ENCODE assay signal across 8 cellular contexts in the genomic region with DNA sequence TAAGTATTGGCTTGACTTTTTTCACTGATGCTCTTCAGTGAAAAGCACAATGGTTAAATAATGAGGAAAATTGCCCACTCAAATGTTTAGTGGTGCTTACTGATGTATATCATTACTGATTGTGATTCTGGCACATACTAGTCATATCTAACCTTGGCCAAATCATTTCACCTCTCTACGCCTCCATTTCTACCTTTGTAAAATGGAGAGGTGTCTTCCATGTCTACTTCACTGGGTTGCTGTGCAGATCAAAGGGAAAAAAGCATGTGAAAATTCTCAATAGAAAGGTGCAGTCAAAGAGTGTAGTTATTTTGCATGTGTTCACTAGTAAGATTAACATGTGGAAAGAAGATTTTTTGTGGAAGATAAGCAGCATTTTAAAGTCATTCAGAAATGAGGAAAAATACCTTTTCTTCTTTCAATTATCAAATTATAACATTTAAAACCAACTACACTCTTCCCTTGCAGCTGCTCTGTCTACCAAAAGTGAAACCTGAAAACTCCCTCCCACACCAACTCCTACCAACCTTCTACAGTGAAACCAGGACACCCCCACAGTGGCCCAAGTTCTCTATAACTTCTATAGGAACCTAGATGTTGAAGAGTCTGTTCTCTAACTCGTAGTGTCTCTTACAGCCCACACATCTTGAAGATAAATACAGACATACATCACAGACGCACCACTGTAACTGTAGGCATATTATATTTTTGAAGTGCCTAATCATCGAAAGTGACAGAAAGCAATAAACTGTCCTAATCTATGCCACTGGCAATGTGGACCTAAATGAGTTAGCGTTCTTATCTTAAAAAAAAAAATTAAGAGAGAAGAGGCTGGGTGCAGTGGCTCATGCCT. TPM values are rescaled to one million over a fixed set of nuclear protein-coding genes. Genes with fewer than 3 reads are reported as not detected.
DNase-seq lines count a peak whose midpoint lies in the region; ATAC-seq and TF ChIP-seq lines count a peak whose summit lies in the region.

No MANE protein-coding gene starts in this region.

- H3K9me3 ChIP-seq in ascending aorta: no peaks in the 10 kb centered on the region

- peak overlapping the region in 1 of 2 donors; percentile 24 for H3K4me3 ChIP-seq in ascending aorta

- H3K27ac ChIP-seq in ascending aorta: no peak overlapping the region

- H3K36me3 ChIP-seq in ascending aorta: no peaks in the 10 kb centered on the region

- no peaks in the 10 kb centered on the region for H3K27me3 ChIP-seq in ascending aorta

- DNase-seq in AML-193 (lab: John Stamatoyannopoulos, UW) (peak; percentile 17 to 43), activated T-cell treated with anti-CD3 and anti-CD28 coated beads for 4 hours (peak; percentile 53), ascending aorta (ENCODE audit: low spot score in 2 of 2) (no peak), NCI-H69 (lab: John Stamatoyannopoulos, UW) (no peak), T1000 (lab: John Stamatoyannopoulos, UW) (no peak)
- peak; percentile 27 to 47 (median 28) for DNase-seq in stimulated activated CD4-positive, alpha-beta T cell treated with anti-CD3 and anti-CD28 coated beads, Interleukin-12 subunit alpha, Interleukin-12 subunit beta, amount 100 ng/mL, for 48 hours (ENCODE audit: low read depth in 2 of 3, low spot score in 1 of 3)

- H3K4me1 ChIP-seq in ascending aorta: no peaks in the 10 kb centered on the region

- ATAC-seq in GM19372 (IDR thresholded peaks at IDR 0.05; ENCODE audit: low read depth, unreplicated experiment): peak; percentile 83
- peak; percentile 88 for ATAC-seq in HG03354 (IDR thresholded peaks at IDR 0.05; ENCODE audit: poor library complexity, severe bottlenecking, unreplicated experiment)

- TF ChIP-seq CTCF in ascending aorta (IDR thresholded peaks at IDR 0.05): no peak

- intact Hi-C loops in ascending aorta (cut with DNase I): no loop called here

RNA-seq across cellular contexts. Expression of a gene that starts 1.4 kb away (rescaled TPM):
- not detected for total RNA-seq in ascending aorta

RNA-seq across cellular contexts. Expression of a gene that starts 17.2 kb away (rescaled TPM):
- total RNA-seq in ascending aorta: 1.6 TPM

Comparison
In these comparisons a context has a peak if more than half of its experiments do, and no peak if none do; other contexts are left out.
1. DNase-seq: peak in AML-193 (2 of 2), activated T-cell treated with anti-CD3 and anti-CD28 coated beads for 4 hours (single experiment) and stimulated activated CD4-positive, alpha-beta T cell treated with anti-CD3 and anti-CD28 coated beads, Interleukin-12 subunit alpha, Interleukin-12 subunit beta, amount 100 ng/mL, for 48 hours (3 of 3); none in ascending aorta (0 of 2), NCI-H69 (single experiment) and T1000 (single experiment).